Comparison of ENCODE assay signal across 9 cellular contexts in genomic region chr5:56585973-56586740, GRCh38.
DNase-seq lines count a peak whose midpoint lies in the region; ATAC-seq and TF ChIP-seq lines count a peak whose summit lies in the region.
"Had no signal": no experiment of that assay in that cellular context is flagged by ENCODE, and none has a peak within 500 bp of the region (broad histone marks: within the 10 kb centered on the region; RNA-seq: fewer than 3 reads in every experiment).

No MANE protein-coding gene starts in this region.

- peaks cover 15% of the 10 kb centered on the region for H3K36me3 Mint-ChIP-seq in activated naive CD4-positive, alpha-beta T cell treated with anti-CD3 and anti-CD28 coated beads, Interleukin-2, amount 10 ng/mL, durations not matched to agents 7 days and 5 days
- H3K36me3 Mint-ChIP-seq in chondrocyte (ENCODE audit: low read depth): no peaks in the 10 kb centered on the region

- TF ChIP-seq POLR2A in upper lobe of left lung (IDR thresholded peaks at IDR 0.05): no peak

- no peak for TF ChIP-seq EP300 in upper lobe of left lung (IDR thresholded peaks at IDR 0.05)

- peaks cover 1% of the 10 kb centered on the region for H3K27me3 Mint-ChIP-seq in activated naive CD4-positive, alpha-beta T cell treated with anti-CD3 and anti-CD28 coated beads, Interleukin-2, amount 10 ng/mL, durations not matched to agents 7 days and 5 days
- H3K27me3 Mint-ChIP-seq in chondrocyte (ENCODE audit: low read depth): peaks cover 3% of the 10 kb centered on the region

- intact Hi-C loops in head of caudate nucleus (cut with DNase I): no loop called here

- DNase-seq in activated naive CD4-positive, alpha-beta T cell treated with anti-CD3 and anti-CD28 coated beads, Interleukin-2, amount 10 ng/mL, durations not matched to agents 7 days and 5 days: peak; percentile 51
- DNase-seq in activated naive CD4-positive, alpha-beta T cell treated with Interleukin-2 at 50 U/mL for 16 hours: no peak
- peak; percentile 8 for DNase-seq in cerebellar cortex (ENCODE audit: low spot score)
- DNase-seq in lung (ENCODE audit: low spot score): peak; percentile 35
- no peak for DNase-seq in upper lobe of left lung
- DNase-seq in chondrocyte (ENCODE audit: low spot score): no peak
- DNase-seq in HuH-7.5 (ENCODE audit: low spot score): no peak
- DNase-seq in head of caudate nucleus: no peak
- DNase-seq: Peyer's patch had no signal

- peak overlapping the region; percentile 11 for H3K4me3 Mint-ChIP-seq in activated naive CD4-positive, alpha-beta T cell treated with anti-CD3 and anti-CD28 coated beads, Interleukin-2, amount 10 ng/mL, durations not matched to agents 7 days and 5 days
- H3K4me3 Mint-ChIP-seq in chondrocyte (ENCODE audit: unreplicated experiment): no peak overlapping the region

- no peak for TF ChIP-seq CTCF in lung (IDR thresholded peaks at IDR 0.05; ENCODE audit: control extremely low read depth, extremely low read depth)
- TF ChIP-seq CTCF in upper lobe of left lung (IDR thresholded peaks at IDR 0.05): no peak
- TF ChIP-seq CTCF in chondrocyte (IDR thresholded peaks at IDR 0.05): no peak

- peak overlapping the region in 1 of 2 donors; percentile 70 for H3K27ac ChIP-seq in lung (ENCODE audit: low read depth in 1 of 2, low read length in 1 of 2)
- peak overlapping the region in 3 of 4 donors; percentile 2 to 74 (median 47) for H3K27ac ChIP-seq in upper lobe of left lung

- peak; percentile 38 for ATAC-seq in lung (ENCODE audit: insufficient read depth, low FRiP score)
- peak; percentile 52 to 64 for ATAC-seq in upper lobe of left lung (ENCODE audit: low FRiP score in 2 of 2)

- peak overlapping the region; percentile 86 for H3K27ac Mint-ChIP-seq in activated naive CD4-positive, alpha-beta T cell treated with anti-CD3 and anti-CD28 coated beads, Interleukin-2, amount 10 ng/mL, durations not matched to agents 7 days and 5 days
- H3K27ac Mint-ChIP-seq in chondrocyte (ENCODE audit: unreplicated experiment): no peak overlapping the region

- H3K4me1 ChIP-seq in lung (ENCODE audit: control insufficient read depth in 2 of 2, insufficient read depth in 2 of 2, low read length in 2 of 2) (peaks cover 0 to 11% of the 10 kb centered on the region in 2 donors), upper lobe of left lung (peaks cover 15 to 27% (median 23%) of the 10 kb centered on the region in 4 donors)

- H3K27me3 ChIP-seq in lung (ENCODE audit: control insufficient read depth, insufficient read depth) (no peaks in the 10 kb centered on the region), upper lobe of left lung (no peaks in the 10 kb centered on the region)
- H3K27me3 ChIP-seq: Peyer's patch had no signal

- peaks cover 10% of the 10 kb centered on the region for H3K9me3 Mint-ChIP-seq in activated naive CD4-positive, alpha-beta T cell treated with anti-CD3 and anti-CD28 coated beads, Interleukin-2, amount 10 ng/mL, durations not matched to agents 7 days and 5 days
- H3K9me3 Mint-ChIP-seq in chondrocyte (ENCODE audit: low read depth): peaks cover 12% of the 10 kb centered on the region

- peaks cover 62% of the 10 kb centered on the region for H3K4me1 Mint-ChIP-seq in activated naive CD4-positive, alpha-beta T cell treated with anti-CD3 and anti-CD28 coated beads, Interleukin-2, amount 10 ng/mL, durations not matched to agents 7 days and 5 days
- peaks cover 9% of the 10 kb centered on the region for H3K4me1 Mint-ChIP-seq in chondrocyte (ENCODE audit: low read depth)

- no peaks in the 10 kb centered on the region for H3K9me3 ChIP-seq in lung (ENCODE audit: control insufficient read depth in 2 of 2, insufficient read depth in 1 of 2, low read length in 1 of 2)
- H3K9me3 ChIP-seq in upper lobe of left lung: no peaks in the 10 kb centered on the region
- H3K9me3 ChIP-seq: Peyer's patch had no signal

- 27 to 52% methylated on average over 16 of the region's 16 CpGs for WGBS in lung, 2 donors
- WGBS in upper lobe of left lung, 2 donors: 32 to 33% methylated on average over 16 of the region's 16 CpGs

- no peak overlapping the region for H3K4me3 ChIP-seq in lung
- peak overlapping the region in 2 of 4 donors; percentile 9 to 27 for H3K4me3 ChIP-seq in upper lobe of left lung
- H3K4me3 ChIP-seq: Peyer's patch had no signal

- CTCF ChIA-PET in activated naive CD4-positive, alpha-beta T cell treated with anti-CD3 and anti-CD28 coated beads, Interleukin-2, amount 10 ng/mL, durations not matched to agents 7 days and 5 days (lab: Charles Lee): interaction anchor here (0.9 to 1.7 kb wide), 3 partner anchors 11 to 319 kb away, joined by 3 to 6 read pairs (median 4); no protein-coding TSS in a partner anchor

- H3K36me3 ChIP-seq in lung (ENCODE audit: control insufficient read depth in 2 of 2, insufficient read depth in 2 of 2, low read length in 2 of 2) (no peaks in the 10 kb centered on the region), upper lobe of left lung (no peaks in the 10 kb centered on the region)
- H3K36me3 ChIP-seq: Peyer's patch had no signal

Comparison
In these comparisons a context has a peak if more than half of its experiments do, and no peak if none do; other contexts are left out.
1. DNase-seq: peak in activated naive CD4-positive, alpha-beta T cell treated with anti-CD3 and anti-CD28 coated beads, Interleukin-2, amount 10 ng/mL, durations not matched to agents 7 days and 5 days (single experiment), cerebellar cortex (single experiment) and lung (single experiment); none in activated naive CD4-positive, alpha-beta T cell treated with Interleukin-2 at 50 U/mL for 16 hours (single experiment), upper lobe of left lung (0 of 2), chondrocyte (single experiment), HuH-7.5 (single experiment) and head of caudate nucleus (0 of 42).